8 cellular contexts compared by ENCODE assay signal in genomic region chr6:106547053-106547414, GRCh38.
A peak's percentile ranks its signal among the peaks of the same experiment; 100 is the strongest.
DNase-seq lines count a peak whose midpoint lies in the region; TF ChIP-seq lines count a peak whose summit lies in the region.

No MANE protein-coding gene starts in this region.

- H3K36me3 ChIP-seq in Caco-2 (ENCODE audit: control insufficient read depth, insufficient read depth, low read length) (no peaks in the 10 kb centered on the region), ascending aorta (no peaks in the 10 kb centered on the region), mesodermal cell (ENCODE audit: control insufficient read depth, insufficient read depth, low read length) (no peaks in the 10 kb centered on the region)

- H3K27me3 Mint-ChIP-seq in Caco-2 (ENCODE audit: insufficient read depth, unreplicated experiment): no peaks in the 10 kb centered on the region

- H3K9me3 Mint-ChIP-seq in Caco-2 (ENCODE audit: unreplicated experiment): no peaks in the 10 kb centered on the region

- no peaks in the 10 kb centered on the region for H3K27me3 ChIP-seq in Caco-2 (replicated peaks; ENCODE audit: control insufficient read depth, insufficient read depth, low read length)
- H3K27me3 ChIP-seq in ascending aorta: no peaks in the 10 kb centered on the region

- DNase-seq in Caco-2 (no peak), NAMALWA (ENCODE audit: low spot score) (peak; percentile 37), ascending aorta (ENCODE audit: low spot score in 2 of 2) (no peak), NCI-H446 (lab: John Stamatoyannopoulos, UW) (no peak), ureter (ENCODE audit: low spot score) (no peak), middle frontal gyrus (ENCODE audit: extremely low spot score, low spot score) (no peak)
- DNase-seq in effector CD4-positive, alpha-beta T cell: no peak

- H3K9me3 ChIP-seq in Caco-2: no peaks in the 10 kb centered on the region
- H3K9me3 ChIP-seq in ascending aorta: no peaks in the 10 kb centered on the region
- H3K9me3 ChIP-seq in mesodermal cell (ENCODE audit: control insufficient read depth, low read length): no peaks in the 10 kb centered on the region

- intact Hi-C loops in Caco-2 (cut with micrococcal nuclease; ENCODE audit: unreplicated experiment): no loop called here
- intact Hi-C loops in ascending aorta (cut with DNase I): loop anchor here (2.0 to 5.0 kb wide), 2 partner anchors 36 to 220 kb away; partner anchors contain the start of gene ATG5

- H3K4me1 ChIP-seq in Caco-2 (peaks cover 30% of the 10 kb centered on the region), ascending aorta (peaks cover 14 to 19% of the 10 kb centered on the region in 2 donors), mesodermal cell (ENCODE audit: control insufficient read depth, insufficient read depth, low read length, poor library complexity, severe bottlenecking) (peaks cover 23% of the 10 kb centered on the region)

- BruUV-seq in Caco-2 (replicated peaks; lab: Mats Ljungman, UMichigan): no TSS peak

- no peak overlapping the region for H3K4me3 ChIP-seq in Caco-2 (ENCODE audit: low read depth, low read length)
- H3K4me3 ChIP-seq in ascending aorta: no peak overlapping the region
- H3K4me3 ChIP-seq in mesodermal cell (ENCODE audit: extremely low read depth, insufficient read depth, low read length, poor library complexity, severe bottlenecking): no peak overlapping the region

- no CpG with 5 or more reads among the region's 5 CpGs for WGBS in mesodermal cell (ENCODE audit: insufficient coverage in 2 of 2), 2 experiments

- peak overlapping the region; percentile 36 for H3K4me3 Mint-ChIP-seq in Caco-2 (ENCODE audit: unreplicated experiment)

- POLR2A ChIA-PET in Caco-2 (lab: Charles Lee): no interaction called here

- H3K36me3 Mint-ChIP-seq in Caco-2 (ENCODE audit: insufficient read depth, unreplicated experiment): peaks cover 9% of the 10 kb centered on the region

- no peak for TF ChIP-seq CTCF in Caco-2 (IDR thresholded peaks at IDR 0.05; ENCODE audit: insufficient read depth in 1 of 2, low read depth in 1 of 2, low read length in 1 of 2, severe bottlenecking in 1 of 2, unreplicated experiment in 1 of 2)
- no peak for TF ChIP-seq CTCF in ascending aorta (IDR thresholded peaks at IDR 0.05)

- CTCF ChIA-PET in Caco-2 (lab: Charles Lee): no interaction called here

- peak overlapping the region; percentile 71 to 79 for H3K27ac ChIP-seq in ascending aorta
- H3K27ac ChIP-seq in mesodermal cell (ENCODE audit: low read depth, low read length, severe bottlenecking): peak overlapping the region; percentile 68

- peak overlapping the region; percentile 69 for H3K27ac Mint-ChIP-seq in Caco-2 (ENCODE audit: unreplicated experiment)

- H3K4me1 Mint-ChIP-seq in Caco-2 (ENCODE audit: low read depth, unreplicated experiment): peaks cover 22% of the 10 kb centered on the region
